Comparison of ENCODE assay signal across 8 cellular contexts in the genomic region with DNA sequence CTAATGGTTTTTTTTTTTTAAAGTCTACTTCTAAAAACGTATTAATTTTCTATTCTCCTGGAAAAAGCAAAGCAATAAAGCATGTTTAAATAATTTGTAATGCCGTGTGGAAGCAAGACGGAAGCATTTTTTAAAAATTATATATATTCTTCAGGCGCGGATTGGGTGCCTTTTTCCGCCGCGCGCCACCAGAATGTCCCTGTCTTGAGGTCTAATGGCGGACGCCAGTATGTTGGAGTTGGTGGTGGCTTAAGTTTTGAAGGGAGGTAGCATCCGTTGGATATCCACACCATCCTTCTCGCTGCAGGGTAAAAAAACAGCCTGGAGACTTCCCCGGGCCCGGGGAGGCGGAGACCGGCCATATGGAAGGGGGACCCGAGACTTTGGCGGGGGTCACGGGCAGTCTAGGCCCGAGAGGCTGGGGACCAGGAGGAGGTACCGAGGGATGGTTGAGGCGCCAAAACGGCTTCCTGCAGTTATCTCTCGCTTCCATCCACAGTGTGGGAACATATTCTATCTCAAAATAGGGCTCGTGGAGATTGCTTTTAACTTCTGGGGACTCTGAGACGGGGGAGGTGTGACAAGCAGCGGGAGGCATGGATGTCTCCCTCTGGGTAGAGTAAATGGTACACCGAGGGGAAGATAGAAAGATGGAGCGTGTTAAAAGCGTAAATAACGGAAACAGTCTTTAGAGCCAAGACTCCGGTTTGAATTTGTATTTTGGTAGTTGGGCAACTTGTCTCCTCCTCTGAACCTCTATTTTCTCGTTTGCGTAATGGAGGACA. TPM values are rescaled to one million over a fixed set of nuclear protein-coding genes. Genes with fewer than 3 reads are reported as not detected.
DNase-seq lines count a peak whose midpoint lies in the region; ATAC-seq and TF ChIP-seq lines count a peak whose summit lies in the region.

SF3B3 (plus strand) TSS at position 196 of the 785 bp plus-strand sequence. CDS start 2,841 bp downstream, outside the sequence.

- no peak for TF ChIP-seq CTCF in heart right ventricle (IDR thresholded peaks at IDR 0.05)

- H3K27ac ChIP-seq in heart right ventricle = peak within 1 kb of the TSS; percentile 77 to 94 (median 88)

- H3K4me3 ChIP-seq in adipocyte (ENCODE audit: low read length) = peak within 1 kb of the TSS; percentile 97
- peak within 1 kb of the TSS; percentile 66 to 98 (median 83) for H3K4me3 ChIP-seq in heart right ventricle

- peak; percentile 82 to 91 (median 88) for ATAC-seq in heart right ventricle

- DNase-seq in DMS79 (lab: John Stamatoyannopoulos, UW) (peak; percentile 61), H4 (ENCODE audit: low spot score) (peak; percentile 39), MV-4-11 (lab: John Stamatoyannopoulos, UW) (peak; percentile 78), SKM-1 treated with dmso at 0.1 percent for 144 hours (lab: John Stamatoyannopoulos, UW; ENCODE audit: unreplicated experiment) (peak; percentile 82), adipocyte (ENCODE audit: low read depth) (peak; percentile 59), heart right ventricle (peak in 1 of 2 donors; percentile 74), posterior cingulate gyrus (peak; percentile 45 to 93 (median 70)), ureter (ENCODE audit: low spot score) (peak; percentile 76)

- H3K9me3 ChIP-seq in adipocyte (ENCODE audit: control insufficient read depth, low read length) (no peaks in the 10 kb centered on the region), heart right ventricle (no peaks in the 10 kb centered on the region)

- intact Hi-C loops in heart right ventricle (cut with DNase I) = loop anchor here in 6 of 10 donors (5.0 to 10.0 kb wide), 4 partner anchors 139 to 251 kb away; no protein-coding TSS in a partner anchor
- intact Hi-C loops in posterior cingulate gyrus (cut with DNase I) = loop anchor here (2.0 kb wide), 1 partner anchor 129 kb away; no protein-coding TSS in a partner anchor

- 0 to 1% methylated on average over 35 of the region's 35 CpGs for whole genome bisulfite sequencing in heart right ventricle, 2 donors

- H3K27me3 ChIP-seq in adipocyte (replicated peaks; ENCODE audit: control insufficient read depth, insufficient read depth, low read length) (no peaks in the 10 kb centered on the region), heart right ventricle (no peaks in the 10 kb centered on the region)

- H3K4me1 ChIP-seq in adipocyte (ENCODE audit: control insufficient read depth, insufficient read depth, low read length) = peaks cover 46% of the 10 kb centered on the region
- H3K4me1 ChIP-seq in heart right ventricle = peaks cover 7 to 61% (median 46%) of the 10 kb centered on the region in 9 donors

- H3K9ac ChIP-seq in adipocyte (ENCODE audit: low read length) = peak within 1 kb of the TSS; percentile 100

- H3K36me3 ChIP-seq in adipocyte (ENCODE audit: control insufficient read depth, insufficient read depth, low read length, severe bottlenecking) = peaks cover 20% of the 10 kb centered on the region
- H3K36me3 ChIP-seq in heart right ventricle = peaks cover 0 to 41% (median 9%) of the 10 kb centered on the region in 9 donors

RNA-seq across cellular contexts. Expression of gene SF3B3, which starts in this region (rescaled TPM):
- 133 and 180 TPM in 2 replicates for total RNA-seq in H4 (2014; rRNA removed; shearing (Covaris generic))
- total RNA-seq in heart right ventricle = 100 to 1,000 TPM; 121 to 188 (median 163) TPM
- 10 to 100 TPM; 45.4 to 71.4 TPM for polyA plus RNA-seq in heart right ventricle
- 382 TPM for total RNA-seq in ureter
